ENCODE assay signal across 11 cellular contexts in the genomic region with DNA sequence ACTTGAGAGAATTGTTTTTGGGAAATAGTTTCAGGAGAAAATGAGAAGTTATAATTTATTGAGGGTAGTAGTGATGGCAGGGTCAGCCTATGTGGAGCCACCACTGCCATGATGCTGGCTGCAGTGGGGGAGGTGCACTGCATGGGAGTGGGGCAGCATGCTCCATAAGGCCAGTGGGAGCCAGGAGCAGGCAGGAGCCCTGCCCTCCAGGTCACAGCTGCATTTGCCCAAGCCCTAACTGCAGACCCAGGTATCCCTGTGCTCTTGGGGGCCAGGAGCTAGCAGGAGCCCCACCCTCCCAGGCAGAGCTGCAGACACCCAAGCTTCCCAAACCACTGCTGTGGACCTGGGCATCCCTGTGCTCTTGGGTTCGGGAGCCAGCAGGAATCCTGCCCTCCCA.
"Had no signal": no experiment of that assay in that cellular context is flagged by ENCODE, and none has a peak within 500 bp of the region (broad histone marks: within the 10 kb centered on the region; RNA-seq: fewer than 3 reads in every experiment).

No MANE protein-coding gene starts in this region.

- H3K27ac Mint-ChIP-seq: GM23338, H9, HFFc6 had no signal

- H3K4me1 Mint-ChIP-seq: GM23338 had no signal

- H3K4me2 ChIP-seq: GM23338 had no signal

- H3K36me3 ChIP-seq: HAP-1 had no signal

- H2AFZ ChIP-seq: GM23248, GM23338 had no signal

- H3K4me3 ChIP-seq: GM23248, GM23338, HAP-1 had no signal

- H3K27ac ChIP-seq: GM23248 had no signal

- H3K4me1 ChIP-seq: HAP-1 had no signal

- H3K9me3 ChIP-seq: HAP-1 had no signal

- ATAC-seq: GM23338, HCT116 had no signal

- DNase-seq: GM23248, GOT3, H7, H9, HCEC 1CT, HFFc6 had no signal

- FAIRE-seq: H1, H54 had no signal

- H3K9ac ChIP-seq: GM23248 had no signal

- H3K4me3 Mint-ChIP-seq: GM23338, H9, HFFc6 had no signal
